Comparison of ENCODE assay signal across 6 cellular contexts in the genomic region with DNA sequence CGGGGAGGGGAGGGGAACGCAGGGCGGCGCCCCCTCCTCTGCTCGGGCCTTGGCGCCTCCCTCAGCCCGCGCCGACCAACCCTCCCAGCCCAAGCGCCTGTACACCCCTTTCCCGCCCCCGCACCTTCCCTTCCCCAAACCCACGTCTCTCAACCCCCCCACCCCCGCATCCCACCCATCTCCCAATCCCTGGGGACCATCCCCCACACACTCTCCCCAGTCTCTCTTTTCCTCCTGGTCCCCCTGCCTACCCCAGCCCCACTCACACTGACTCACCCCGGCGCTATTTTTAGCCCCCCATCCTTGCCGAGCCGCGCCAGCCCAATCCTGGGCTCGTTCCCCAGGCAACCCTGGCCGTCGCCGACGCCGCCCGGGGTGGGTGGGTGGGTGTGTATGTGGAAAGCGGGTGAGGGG. TPM values are rescaled to one million over a fixed set of nuclear protein-coding genes. Genes with fewer than 3 reads are reported as not detected.
DNase-seq lines count a peak whose midpoint lies in the region; FAIRE-seq and TF ChIP-seq lines count a peak whose summit lies in the region.

No MANE protein-coding gene starts in this region.

- no peak for FAIRE-seq in small intestine (lab: Jason Lieb, UNC)

- peak overlapping the region; percentile 35 for H3K9ac ChIP-seq in fibroblast of lung (ENCODE audit: insufficient read depth, low read length)

- H3K79me2 ChIP-seq in ACC112 (ENCODE audit: control insufficient read depth, insufficient read depth, low read length, unreplicated experiment) (peaks cover 18% of the 10 kb centered on the region), fibroblast of lung (ENCODE audit: control insufficient read depth, insufficient read depth, low read length) (peaks cover 42% of the 10 kb centered on the region)

- 0 to 4% (median 1%) methylated on average over 9 to 27 of the region's 27 CpGs for WGBS in small intestine, 3 donors

- TF ChIP-seq CTCF in fibroblast of lung (conservative IDR thresholded peaks at IDR 0.05 in 1 of 2, IDR thresholded peaks at IDR 0.05 in 1 of 2; ENCODE audit: low read depth in 1 of 2, low read length in 2 of 2), result no peak

- no peaks in the 10 kb centered on the region for H3K27me3 ChIP-seq in ACC112 (ENCODE audit: insufficient read depth, low read length)
- no peaks in the 10 kb centered on the region for H3K27me3 ChIP-seq in MG63
- H3K27me3 ChIP-seq in fibroblast of lung (ENCODE audit: control insufficient read depth, insufficient read depth, low read length), result no peaks in the 10 kb centered on the region
- H3K27me3 ChIP-seq in small intestine (ENCODE audit: control insufficient read depth in 2 of 2, insufficient read depth in 2 of 2, low read length in 2 of 2), result no peaks in the 10 kb centered on the region

- H3K4me3 ChIP-seq in ACC112 (ENCODE audit: low read depth, low read length) (peak overlapping the region; percentile 93), MG63 (peak overlapping the region; percentile 67), fibroblast of lung (replicated peaks in 1 of 4; ENCODE audit: control extremely low read depth in 1 of 4, insufficient read depth in 1 of 4, low read depth in 3 of 4, low read length in 4 of 4) (peak overlapping the region; percentile 33 to 76 (median 56)), small intestine (ENCODE audit: low read depth in 1 of 2, low read length in 2 of 2) (peak overlapping the region; percentile 72 to 76)

- DNase-seq in MG63 (peak; percentile 91), fibroblast of lung (ENCODE audit: low read depth in 2 of 2) (peak in 1 of 2 donors; percentile 76), small intestine (no peak), NOMO-1 treated with DMSO at 0.1 percent for 48 hours (lab: John Stamatoyannopoulos, UW; ENCODE audit: unreplicated experiment) (no peak), dermis blood vessel endothelial cell (no peak)

- H3K4me2 ChIP-seq in fibroblast of lung (ENCODE audit: extremely low read depth, insufficient read depth, low read length), result peak overlapping the region; percentile 89

- H3K9me3 ChIP-seq in MG63, result no peaks in the 10 kb centered on the region
- no peaks in the 10 kb centered on the region for H3K9me3 ChIP-seq in fibroblast of lung (ENCODE audit: control insufficient read depth, insufficient read depth, low read depth, low read length)
- no peaks in the 10 kb centered on the region for H3K9me3 ChIP-seq in small intestine (ENCODE audit: control insufficient read depth, low read depth)

- H3K4me1 ChIP-seq in ACC112 (ENCODE audit: control insufficient read depth, insufficient read depth, low read length, unreplicated experiment) (peaks cover 38% of the 10 kb centered on the region), fibroblast of lung (ENCODE audit: control insufficient read depth, extremely low read depth, insufficient read depth, low read length) (peaks cover 44% of the 10 kb centered on the region), small intestine (ENCODE audit: control insufficient read depth in 2 of 2, insufficient read depth in 1 of 2, low read depth in 1 of 2, low read length in 1 of 2) (peaks cover 10 to 14% of the 10 kb centered on the region in 2 donors)

- peak overlapping the region; percentile 74 for H3K27ac ChIP-seq in ACC112 (ENCODE audit: low read depth, low read length)
- H3K27ac ChIP-seq in fibroblast of lung (ENCODE audit: insufficient read depth, low read length), result peak overlapping the region; percentile 91
- peak overlapping the region; percentile 53 to 79 for H3K27ac ChIP-seq in small intestine (ENCODE audit: low read depth in 1 of 2, low read length in 1 of 2)

- H3K36me3 ChIP-seq in ACC112 (ENCODE audit: insufficient read depth, low read length), result no peaks in the 10 kb centered on the region
- H3K36me3 ChIP-seq in MG63, result peaks cover 11% of the 10 kb centered on the region
- no peaks in the 10 kb centered on the region for H3K36me3 ChIP-seq in fibroblast of lung (ENCODE audit: control insufficient read depth, insufficient read depth, low read length)
- H3K36me3 ChIP-seq in small intestine (ENCODE audit: control insufficient read depth in 2 of 2, insufficient read depth in 2 of 2, low read length in 2 of 2), result no peaks in the 10 kb centered on the region

- no peaks in the 10 kb centered on the region for H4K20me1 ChIP-seq in fibroblast of lung (ENCODE audit: control insufficient read depth, extremely low read depth, insufficient read depth, low read length)

- H2AFZ ChIP-seq in ACC112 (ENCODE audit: low read length, unreplicated experiment) (no peak overlapping the region), fibroblast of lung (ENCODE audit: low read length) (no peak overlapping the region)

RNA-seq across cellular contexts. Expression of a gene that starts 11.7 kb away (rescaled TPM):
- 5.9 and 15.8 TPM in 2 replicates for total RNA-seq in MG63 (2014; rRNA removed; shearing (Covaris generic); ENCODE audit: low replicate concordance)
- total RNA-seq in fibroblast of lung, result 16.7 and 23.6 TPM in 2 replicates
- 8.5 and 14.5 TPM in 2 replicates for polyA plus RNA-seq in fibroblast of lung
- 32.9 and 41.3 TPM in 2 replicates for polyA plus RNA-seq in fibroblast of lung (2012)
- polyA minus RNA-seq in fibroblast of lung (ENCODE audit: low replicate concordance), result 36.6 and 51.1 TPM in 2 replicates
- polyA plus RNA-seq in small intestine, result 10 to 100 TPM; 14.1 to 29.8 (median 18.1) TPM
- 20.6 and 39.7 TPM in 2 replicates for total RNA-seq in dermis blood vessel endothelial cell

RNA-seq across cellular contexts. Expression of a gene that starts 21.2 kb away (rescaled TPM):
- total RNA-seq in MG63 (2014; rRNA removed; shearing (Covaris generic); ENCODE audit: low replicate concordance), result 0.13 and 0.76 TPM in 2 replicates
- 0.17 and 0.26 TPM in 2 replicates for total RNA-seq in fibroblast of lung
- polyA plus RNA-seq in fibroblast of lung, result 0.39 and 0.54 TPM in 2 replicates
- 1.5 and 1.6 TPM in 2 replicates for polyA plus RNA-seq in fibroblast of lung (2012)
- 0.48 and 4.3 TPM in 2 replicates for polyA minus RNA-seq in fibroblast of lung (ENCODE audit: low replicate concordance)
- 1 to 10 TPM in 1 of 3 donors, under 1 TPM in 2; 0.81 to 1.1 (median 0.97) TPM for polyA plus RNA-seq in small intestine
- total RNA-seq in dermis blood vessel endothelial cell, result 0.84 and 1.2 TPM in 2 replicates

RNA-seq across cellular contexts. Expression of a gene that starts 21.7 kb away (rescaled TPM):
- total RNA-seq in MG63 (2014; rRNA removed; shearing (Covaris generic); ENCODE audit: low replicate concordance), result 80.0 and 88.3 TPM in 2 replicates
- total RNA-seq in fibroblast of lung, result 25.9 and 32.1 TPM in 2 replicates
- polyA plus RNA-seq in fibroblast of lung, result 20.1 and 34.1 TPM in 2 replicates
- 25.4 and 52.0 TPM in 2 replicates for polyA plus RNA-seq in fibroblast of lung (2012)
- polyA minus RNA-seq in fibroblast of lung (ENCODE audit: low replicate concordance), result 79.3 and 108 TPM in 2 replicates
- polyA plus RNA-seq in small intestine, result 10 to 100 TPM; 16.3 to 49.4 (median 17.3) TPM
- total RNA-seq in dermis blood vessel endothelial cell, result 38.5 and 40.2 TPM in 2 replicates

RNA-seq across cellular contexts. Expression of a gene that starts 25.8 kb away (rescaled TPM):
- total RNA-seq in MG63 (2014; rRNA removed; shearing (Covaris generic); ENCODE audit: low replicate concordance), result 78.3 and 168 TPM in 2 replicates
- total RNA-seq in fibroblast of lung (13.2 and 14.1 TPM in 2 replicates), dermis blood vessel endothelial cell (32.7 and 42.4 TPM in 2 replicates)
- polyA plus RNA-seq in fibroblast of lung (35.3 and 36.3 TPM in 2 replicates), small intestine (10 to 100 TPM; 28.6 to 51.6 (median 31.8) TPM)
- polyA plus RNA-seq in fibroblast of lung (2012), result 37.5 and 44.0 TPM in 2 replicates
- 36.3 and 46.2 TPM in 2 replicates for polyA minus RNA-seq in fibroblast of lung (ENCODE audit: low replicate concordance)

RNA-seq across cellular contexts. Expression of a gene that starts 32.3 kb away (rescaled TPM):
- total RNA-seq in MG63 (2014; rRNA removed; shearing (Covaris generic); ENCODE audit: low replicate concordance), result 0.86 TPM in 1 of 2 replicates, not detected in the other
- 0.83 TPM in 1 of 2 replicates, not detected in the other for total RNA-seq in fibroblast of lung
- 0.05 and 0.20 TPM in 2 replicates for polyA plus RNA-seq in fibroblast of lung
- polyA plus RNA-seq in fibroblast of lung (2012), result 0.14 and 0.17 TPM in 2 replicates
- not detected in 2 replicates for polyA minus RNA-seq in fibroblast of lung (ENCODE audit: low replicate concordance)
- 1 to 10 TPM in 1 of 3 donors, not detected in 2; 1.1 TPM for polyA plus RNA-seq in small intestine
- total RNA-seq in dermis blood vessel endothelial cell, result 0.09 TPM in 1 of 2 replicates, not detected in the other
